ENCODE assay signal across 8 cellular contexts in genomic region chr14:103500148-103500990, GRCh38. TPM values are rescaled to one million over a fixed set of nuclear protein-coding genes. Genes with fewer than 3 reads are reported as not detected.
A peak's percentile ranks its signal among the peaks of the same experiment; 100 is the strongest.
DNase-seq lines count a peak whose midpoint lies in the region; ATAC-seq, FAIRE-seq and TF ChIP-seq lines count a peak whose summit lies in the region.

No MANE protein-coding gene starts in this region.

- DNase-seq in ACHN (peak; percentile 73), NCI-H2196 (lab: John Stamatoyannopoulos, UW; ENCODE audit: unreplicated experiment) (peak; percentile 78), cardiac fibroblast (ENCODE audit: low read depth in 2 of 2) (peak; percentile 86 to 91), keratinocyte (ENCODE audit: low read depth, low spot score) (no peak)
- peak; percentile 48 to 65 (median 56) for DNase-seq in activated CD4-positive, CD25-positive, alpha-beta regulatory T cell (lab: John Stamatoyannopoulos, UW)
- DNase-seq in stimulated activated CD4-positive, alpha-beta T cell treated with anti-CD3 and anti-CD28 coated beads, Interleukin-15, amount 100 ng/mL, for 1 hour (ENCODE audit: low read depth in 1 of 2, low spot score in 1 of 2), result peak; percentile 56 to 68

- no peaks in the 10 kb centered on the region for H3K9me1 ChIP-seq in keratinocyte (ENCODE audit: control insufficient read depth, extremely low read depth, insufficient read depth, low read length)

- H2AFZ ChIP-seq in keratinocyte (ENCODE audit: control insufficient read depth, low read length), result no peak overlapping the region

- ATAC-seq in GM21423 (IDR thresholded peaks at IDR 0.05; ENCODE audit: unreplicated experiment) (peak; percentile 56), HG02840 (IDR thresholded peaks at IDR 0.05; ENCODE audit: low FRiP score, unreplicated experiment) (no peak)

- no peak overlapping the region for H3K27ac ChIP-seq in keratinocyte (ENCODE audit: control insufficient read depth, insufficient read depth, low read length)

- peaks cover 44 to 58% of the 10 kb centered on the region in 2 experiments for H3K36me3 ChIP-seq in keratinocyte (ENCODE audit: control insufficient read depth in 2 of 2, extremely low read depth in 1 of 2, insufficient read depth in 2 of 2, low read length in 2 of 2)

- H3K4me1 ChIP-seq in keratinocyte (ENCODE audit: control insufficient read depth, extremely low read depth, insufficient read depth, low read length), result peaks cover 8% of the 10 kb centered on the region

- H3K4me3 ChIP-seq in cardiac fibroblast (replicated peaks in 1 of 2; ENCODE audit: low read depth in 2 of 2, low read length in 2 of 2), result no peak overlapping the region
- no peak overlapping the region for H3K4me3 ChIP-seq in keratinocyte (ENCODE audit: control insufficient read depth in 2 of 3, extremely low read depth in 1 of 3, insufficient read depth in 2 of 3, low read depth in 1 of 3, low read length in 3 of 3)

- in situ Hi-C loops in ACHN (cut with HindIII; ENCODE audit: low pct_ligation_motif_present, low pct_unique_long_range_greater_than_20kb, low sequenced_read_pairs), result no loop called here

- H3K79me2 ChIP-seq in keratinocyte (ENCODE audit: control insufficient read depth, insufficient read depth, low read length), result peaks cover 16% of the 10 kb centered on the region

- H3K4me2 ChIP-seq in keratinocyte (ENCODE audit: control insufficient read depth, extremely low read depth, insufficient read depth, low read depth, low read length), result no peak overlapping the region

- FAIRE-seq in keratinocyte (lab: Jason Lieb, UNC), result peak; percentile 44

- dilution Hi-C loops in keratinocyte (cut with MboI; ENCODE audit: extremely low pct_ligation_motif_present, low sequenced_read_pairs), result no loop called here

- H4K20me1 ChIP-seq in keratinocyte (ENCODE audit: control insufficient read depth, extremely low read depth, insufficient read depth, low read length), result peaks cover 12% of the 10 kb centered on the region

- no peak overlapping the region for H3K9ac ChIP-seq in keratinocyte (ENCODE audit: control insufficient read depth, extremely low read depth, insufficient read depth, low read length)

- no peaks in the 10 kb centered on the region for H3K9me3 ChIP-seq in keratinocyte (ENCODE audit: control insufficient read depth, low read depth, low read length)

- TF ChIP-seq CTCF in cardiac fibroblast (IDR thresholded peaks at IDR 0.05; ENCODE audit: low read depth, low read length) (peak; percentile 95), keratinocyte (optimal IDR thresholded peaks at IDR 0.05 in 1 of 3, IDR thresholded peaks at IDR 0.05 in 1 of 3, conservative IDR thresholded peaks at IDR 0.05 in 1 of 3; ENCODE audit: extremely low read depth in 1 of 3, insufficient read depth in 2 of 3, low read length in 3 of 3) (peak; percentile 94 to 98 (median 95))

- H3K27me3 ChIP-seq in keratinocyte (ENCODE audit: control insufficient read depth, extremely low read depth, insufficient read depth, low read length), result no peaks in the 10 kb centered on the region

RNA-seq across cellular contexts. Expression of gene CKB, which starts 22.3 kb away (rescaled TPM):
- 8.2 to 60.7 TPM (median 10.0 TPM) in 3 replicates for polyA plus RNA-seq in keratinocyte
- polyA plus RNA-seq in keratinocyte (2011; ENCODE audit: low read depth), result 94.1 TPM
- 15.4 and 80.5 TPM in 2 replicates for polyA plus RNA-seq in keratinocyte (2011; cell fraction: cytosol; rRNA removed)
- 49.1 and 79.4 TPM in 2 replicates for polyA plus RNA-seq in keratinocyte (2011; cell fraction: nucleus; rRNA removed)
- polyA plus RNA-seq in keratinocyte (2012; ENCODE audit: low replicate concordance), result 16.1 and 59.8 TPM in 2 replicates
- 4.6 to 13.7 TPM (median 11.2 TPM) in 3 replicates for polyA minus RNA-seq in keratinocyte
- polyA minus RNA-seq in keratinocyte (2011; cell fraction: cytosol; rRNA and poly(A)+ RNA removed), result 58.3 TPM
- 7.6 and 11.1 TPM in 2 replicates for polyA minus RNA-seq in keratinocyte (2011; cell fraction: nucleus; rRNA and poly(A)+ RNA removed)

RNA-seq across cellular contexts. Expression of gene TRMT61A, which starts 28.6 kb away (rescaled TPM):
- polyA plus RNA-seq in keratinocyte, result 4.4 to 8.9 TPM (median 5.9 TPM) in 3 replicates
- 0.64 TPM for polyA plus RNA-seq in keratinocyte (2011; ENCODE audit: low read depth)
- 3.7 and 9.9 TPM in 2 replicates for polyA plus RNA-seq in keratinocyte (2011; cell fraction: cytosol; rRNA removed)
- polyA plus RNA-seq in keratinocyte (2011; cell fraction: nucleus; rRNA removed), result 8.1 and 10.7 TPM in 2 replicates
- 5.2 and 10.0 TPM in 2 replicates for polyA plus RNA-seq in keratinocyte (2012; ENCODE audit: low replicate concordance)
- 2.1 to 5.0 TPM (median 3.2 TPM) in 3 replicates for polyA minus RNA-seq in keratinocyte
- 8.8 TPM for polyA minus RNA-seq in keratinocyte (2011; cell fraction: cytosol; rRNA and poly(A)+ RNA removed)
- polyA minus RNA-seq in keratinocyte (2011; cell fraction: nucleus; rRNA and poly(A)+ RNA removed), result 5.4 and 6.7 TPM in 2 replicates
